8 cellular contexts compared by ENCODE assay signal in the genomic region with DNA sequence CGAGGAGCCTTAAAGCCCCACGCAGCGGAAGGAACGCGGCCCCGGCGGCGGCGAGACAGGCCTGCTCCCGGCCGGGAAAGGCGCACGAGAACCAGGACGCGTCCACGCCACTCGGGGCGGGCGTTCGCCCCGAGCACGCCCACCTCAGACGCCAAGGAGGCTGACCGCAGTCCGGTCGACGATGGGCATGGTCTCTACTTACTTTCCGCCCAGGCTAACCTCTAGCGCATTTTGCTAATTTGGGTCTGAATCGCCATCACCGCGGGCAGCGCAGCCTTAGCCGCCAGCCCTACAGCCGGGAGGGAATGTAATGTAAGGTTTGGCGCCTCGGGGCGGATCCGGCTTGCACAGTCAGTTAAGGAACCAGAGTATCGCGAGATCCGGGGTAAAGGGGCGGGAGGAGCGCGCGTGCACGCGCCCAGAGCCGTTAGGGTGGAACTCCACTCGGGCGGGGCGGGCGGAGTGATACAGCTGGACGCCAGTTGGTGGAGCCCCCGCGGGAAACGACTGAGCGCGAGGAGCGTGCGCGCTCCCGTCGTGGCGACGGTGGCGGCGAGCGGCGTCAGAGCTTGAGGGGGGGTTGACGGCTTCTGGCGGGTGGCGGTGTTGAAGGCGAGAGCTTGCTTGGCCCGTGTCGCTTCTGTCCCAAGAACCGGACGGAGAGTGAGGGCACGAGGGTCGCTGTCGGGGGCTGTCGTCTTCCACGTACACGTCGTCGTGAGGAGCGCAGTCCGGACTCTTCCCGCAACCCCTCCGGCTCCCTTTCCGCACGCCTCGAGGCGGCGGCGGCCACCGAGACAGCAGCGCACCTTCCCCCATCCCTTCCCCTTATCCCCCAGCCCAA. TPM values are rescaled to one million over a fixed set of nuclear protein-coding genes. Genes with fewer than 3 reads are reported as not detected.
A peak's percentile ranks its signal among the peaks of the same experiment; 100 is the strongest.
DNase-seq lines count a peak whose midpoint lies in the region; ATAC-seq and TF ChIP-seq lines count a peak whose summit lies in the region.

A gene with protein sequence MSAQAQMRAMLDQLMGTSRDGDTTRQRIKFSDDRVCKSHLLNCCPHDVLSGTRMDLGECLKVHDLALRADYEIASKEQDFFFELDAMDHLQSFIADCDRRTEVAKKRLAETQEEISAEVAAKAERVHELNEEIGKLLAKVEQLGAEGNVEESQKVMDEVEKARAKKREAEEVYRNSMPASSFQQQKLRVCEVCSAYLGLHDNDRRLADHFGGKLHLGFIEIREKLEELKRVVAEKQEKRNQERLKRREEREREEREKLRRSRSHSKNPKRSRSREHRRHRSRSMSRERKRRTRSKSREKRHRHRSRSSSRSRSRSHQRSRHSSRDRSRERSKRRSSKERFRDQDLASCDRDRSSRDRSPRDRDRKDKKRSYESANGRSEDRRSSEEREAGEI (plus strand): TSS at position 529 of the 844 bp plus-strand sequence. CDS start 368 bp downstream, outside the sequence.

- DNase-seq in GM04504 (ENCODE audit: low read depth) = peak; percentile 98
- peak; percentile 98 for DNase-seq in HFFc6
- DNase-seq in NB4 (ENCODE audit: low read depth) = peak; percentile 100
- peak; percentile 97 for DNase-seq in SK-N-MC (ENCODE audit: low read depth, low spot score)
- DNase-seq in activated naive CD4-positive, alpha-beta T cell treated with anti-CD3 and anti-CD28 coated beads, Interleukin-2, amount 10 ng/mL, durations not matched to agents 7 days and 5 days = peak; percentile 100
- peak; percentile 80 to 100 (median 98) for DNase-seq in nucleus accumbens (lab: John Stamatoyannopoulos, UW)
- peak; percentile 100 for DNase-seq in suprapubic skin (ENCODE audit: low spot score in 2 of 2)

- H3K4me1 Mint-ChIP-seq in HFFc6 (ENCODE audit: low read depth) = peaks cover 39% of the 10 kb centered on the region
- H3K4me1 Mint-ChIP-seq in activated naive CD4-positive, alpha-beta T cell treated with anti-CD3 and anti-CD28 coated beads, Interleukin-2, amount 10 ng/mL, durations not matched to agents 7 days and 5 days = peaks cover 49% of the 10 kb centered on the region

- no peaks in the 10 kb centered on the region for H3K9me3 ChIP-seq in SK-N-MC (ENCODE audit: low read depth, low read length)
- H3K9me3 ChIP-seq in gastroesophageal sphincter = no peaks in the 10 kb centered on the region
- no peaks in the 10 kb centered on the region for H3K9me3 ChIP-seq in suprapubic skin

- H3K27me3 Mint-ChIP-seq in HFFc6 (ENCODE audit: insufficient read depth) = peaks cover 6% of the 10 kb centered on the region; the same call in 1 of the 2 replicates
- no peaks in the 10 kb centered on the region for H3K27me3 Mint-ChIP-seq in activated naive CD4-positive, alpha-beta T cell treated with anti-CD3 and anti-CD28 coated beads, Interleukin-2, amount 10 ng/mL, durations not matched to agents 7 days and 5 days

- H3K9ac ChIP-seq in SK-N-MC (ENCODE audit: insufficient read length) = peak within 1 kb of the TSS; percentile 96

- peaks cover 17% of the 10 kb centered on the region for H3K36me3 Mint-ChIP-seq in HFFc6 (ENCODE audit: low read depth)
- peaks cover 21% of the 10 kb centered on the region for H3K36me3 Mint-ChIP-seq in activated naive CD4-positive, alpha-beta T cell treated with anti-CD3 and anti-CD28 coated beads, Interleukin-2, amount 10 ng/mL, durations not matched to agents 7 days and 5 days

- no peak for TF ChIP-seq EP300 in gastroesophageal sphincter (IDR thresholded peaks at IDR 0.05)
- no peak for TF ChIP-seq EP300 in suprapubic skin (IDR thresholded peaks at IDR 0.05)

- no CpG with 5 or more reads among the region's 98 CpGs for WGBS in gastroesophageal sphincter (ENCODE audit: low coverage in 1 of 2), 2 donors
- WGBS in suprapubic skin = 0% methylated on average over 48 of the region's 98 CpGs

- H3K4me1 ChIP-seq in gastroesophageal sphincter (peaks cover 0 to 48% (median 7%) of the 10 kb centered on the region in 3 donors), suprapubic skin (peaks cover 33% of the 10 kb centered on the region)

- no peaks in the 10 kb centered on the region for H3K9me3 Mint-ChIP-seq in HFFc6
- H3K9me3 Mint-ChIP-seq in activated naive CD4-positive, alpha-beta T cell treated with anti-CD3 and anti-CD28 coated beads, Interleukin-2, amount 10 ng/mL, durations not matched to agents 7 days and 5 days = no peaks in the 10 kb centered on the region

- H3K27me3 ChIP-seq in gastroesophageal sphincter (no peaks in the 10 kb centered on the region), suprapubic skin (no peaks in the 10 kb centered on the region)

- H3K27ac Mint-ChIP-seq in HFFc6 = peak within 1 kb of the TSS; percentile 99
- H3K27ac Mint-ChIP-seq in activated naive CD4-positive, alpha-beta T cell treated with anti-CD3 and anti-CD28 coated beads, Interleukin-2, amount 10 ng/mL, durations not matched to agents 7 days and 5 days = peak within 1 kb of the TSS; percentile 100

- H3K36me3 ChIP-seq in SK-N-MC (ENCODE audit: insufficient read depth, low read length) = peaks cover 20% of the 10 kb centered on the region
- H3K36me3 ChIP-seq in gastroesophageal sphincter = no peaks in the 10 kb centered on the region
- no peaks in the 10 kb centered on the region for H3K36me3 ChIP-seq in suprapubic skin

- TF ChIP-seq POLR2A in NB4 (IDR thresholded peaks at IDR 0.05; ENCODE audit: extremely low read depth, insufficient read length) = peak; percentile 98
- TF ChIP-seq POLR2A in gastroesophageal sphincter (IDR thresholded peaks at IDR 0.05) = peak; percentile 81 to 83
- TF ChIP-seq POLR2A in suprapubic skin (IDR thresholded peaks at IDR 0.05) = peak; percentile 57 to 86

- peak; percentile 39 for TF ChIP-seq CTCF in HFFc6 (IDR thresholded peaks at IDR 0.05)
- no peak for TF ChIP-seq CTCF in NB4 (IDR thresholded peaks at IDR 0.05; ENCODE audit: low read depth, low read length)
- peak in 3 of 4 experiments; percentile 21 to 30 (median 26) for TF ChIP-seq CTCF in gastroesophageal sphincter (IDR thresholded peaks at IDR 0.05)
- TF ChIP-seq CTCF in suprapubic skin (IDR thresholded peaks at IDR 0.05) = no peak

- CTCF ChIA-PET in activated naive CD4-positive, alpha-beta T cell treated with anti-CD3 and anti-CD28 coated beads, Interleukin-2, amount 10 ng/mL, durations not matched to agents 7 days and 5 days (lab: Charles Lee) = interaction anchor here (0.9 kb wide), 1 partner anchor 265 kb away, joined by 3 read pairs; no protein-coding TSS in a partner anchor

- peak; percentile 95 for ATAC-seq in gastroesophageal sphincter

- peak within 1 kb of the TSS; percentile 100 for H3K4me3 Mint-ChIP-seq in HFFc6
- H3K4me3 Mint-ChIP-seq in activated naive CD4-positive, alpha-beta T cell treated with anti-CD3 and anti-CD28 coated beads, Interleukin-2, amount 10 ng/mL, durations not matched to agents 7 days and 5 days = peak within 1 kb of the TSS; percentile 89

- H3K4me3 ChIP-seq in NB4 (ENCODE audit: low read depth, low read length) (peak within 1 kb of the TSS; percentile 83), SK-N-MC (peak within 1 kb of the TSS; percentile 99), gastroesophageal sphincter (peak within 1 kb of the TSS; percentile 84), suprapubic skin (peak within 1 kb of the TSS; percentile 81)

- H3K27ac ChIP-seq in SK-N-MC (peak within 1 kb of the TSS; percentile 96), gastroesophageal sphincter (peak within 1 kb of the TSS; percentile 97 to 100 (median 100)), suprapubic skin (peak within 1 kb of the TSS; percentile 99)

RNA-seq across cellular contexts. Expression of the gene that starts here (rescaled TPM):
- total RNA-seq in HFFc6 (2021; fragmentation: NEBNext Ultra II Directional; extraction: Animal tissue kit (Norgen Biotek cat#: 25700)) = 10 to 100 TPM; 55.1 to 74.4 (median 66.1) TPM
- total RNA-seq in gastroesophageal sphincter (100 to 1,000 TPM in 1 of 4 donors, 10 to 100 TPM in 3; 61.5 to 106 (median 72.6) TPM), suprapubic skin (100 to 1,000 TPM in 1 of 4 donors, 10 to 100 TPM in 3; 39.7 to 115 (median 51.5) TPM)

Comparison
In these comparisons a context has a peak if more than half of its experiments do, and no peak if none do; other contexts are left out.
1. Peak in every context shown above with its lines: DNase-seq, ATAC-seq, H3K4me3 ChIP-seq and H3K27ac ChIP-seq.
2. CTCF ChIP-seq: peak in HFFc6 (single experiment) and gastroesophageal sphincter (3 of 4); none in NB4 (single experiment) and suprapubic skin (0 of 2).